In the genomic region with DNA sequence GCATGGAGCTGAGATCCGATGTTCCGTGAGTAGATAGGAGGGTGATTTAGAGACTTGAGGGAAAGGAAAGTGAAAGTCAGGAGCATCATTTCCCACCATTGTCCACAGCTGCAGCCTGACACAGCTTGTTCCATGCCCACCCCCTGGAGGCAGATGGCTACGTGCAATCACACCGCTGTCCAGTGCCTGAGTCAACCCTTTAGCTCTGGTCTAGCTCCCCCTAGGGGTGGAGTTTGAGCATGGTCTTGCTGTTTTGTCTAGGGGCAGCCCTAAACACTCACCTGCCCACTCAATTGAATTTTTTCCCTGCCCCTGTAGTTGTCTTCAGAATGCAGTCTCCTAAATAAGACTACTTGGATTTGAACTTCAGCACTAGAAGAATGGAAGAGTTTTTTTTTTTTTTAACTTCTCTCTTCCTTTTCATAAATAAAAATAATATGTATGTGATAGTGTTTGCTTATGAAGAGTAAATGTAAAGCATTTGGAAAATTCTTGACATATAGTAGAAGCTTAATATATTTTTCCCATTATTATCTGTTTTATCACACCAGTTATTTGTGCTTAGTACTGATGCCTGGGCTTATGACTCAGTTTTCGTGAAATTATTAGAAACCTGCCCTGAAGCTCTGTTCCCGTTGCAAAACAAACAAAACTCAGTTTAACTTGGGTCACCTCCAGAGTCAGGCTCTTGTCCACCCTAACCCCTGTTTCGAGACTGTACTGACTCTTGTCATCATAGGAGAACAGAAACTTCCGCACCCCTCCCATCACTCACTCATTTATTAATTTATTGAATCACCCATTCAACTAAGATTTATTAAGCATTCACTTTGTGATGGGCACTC, we compare ENCODE assay signal across 8 cellular contexts.
DNase-seq lines count a peak whose midpoint lies in the region; ATAC-seq, FAIRE-seq and TF ChIP-seq lines count a peak whose summit lies in the region.

No MANE protein-coding gene starts in this region.

- TF ChIP-seq CTCF in Caco-2 (IDR thresholded peaks at IDR 0.05; ENCODE audit: insufficient read depth in 1 of 2, low read depth in 1 of 2, low read length in 1 of 2, severe bottlenecking in 1 of 2, unreplicated experiment in 1 of 2) (peak; percentile 94 to 96), right atrium auricular region (IDR thresholded peaks at IDR 0.05) (peak; percentile 71 to 86)
- TF ChIP-seq CTCF in CD4-positive, alpha-beta T cell (IDR thresholded peaks at IDR 0.05): no peak

- H3K27ac Mint-ChIP-seq in Caco-2 (ENCODE audit: unreplicated experiment): no peak overlapping the region
- no peak overlapping the region for H3K27ac Mint-ChIP-seq in activated naive CD8-positive, alpha-beta T cell treated with anti-CD3 and anti-CD28 coated beads for 36 hours
- H3K27ac Mint-ChIP-seq in CD4-positive, alpha-beta T cell: no peak overlapping the region

- H3K4me1 ChIP-seq in Caco-2: no peaks in the 10 kb centered on the region
- H3K4me1 ChIP-seq in right atrium auricular region: peaks cover 0 to 12% of the 10 kb centered on the region in 2 donors
- no peaks in the 10 kb centered on the region for H3K4me1 ChIP-seq in small intestine (ENCODE audit: control insufficient read depth in 2 of 2, insufficient read depth in 1 of 2, low read depth in 1 of 2, low read length in 1 of 2)

- H3K36me3 ChIP-seq in Caco-2 (ENCODE audit: control insufficient read depth, insufficient read depth, low read length) (no peaks in the 10 kb centered on the region), right atrium auricular region (no peaks in the 10 kb centered on the region), small intestine (ENCODE audit: control insufficient read depth in 2 of 2, insufficient read depth in 2 of 2, low read length in 2 of 2) (no peaks in the 10 kb centered on the region)

- DNase-seq in Caco-2: peak; percentile 87 to 92
- peak; percentile 50 for DNase-seq in NCI-H510A treated with DMSO at 0.1 percent for 48 hours (lab: John Stamatoyannopoulos, UW)
- peak; percentile 17 for DNase-seq in activated naive CD8-positive, alpha-beta T cell treated with anti-CD3 and anti-CD28 coated beads for 36 hours
- peak; percentile 86 for DNase-seq in right atrium auricular region (ENCODE audit: low spot score)
- DNase-seq in small intestine: peak; percentile 72
- no peak for DNase-seq in CD4-positive, alpha-beta T cell

- H3K9me3 Mint-ChIP-seq in Caco-2 (ENCODE audit: unreplicated experiment): no peaks in the 10 kb centered on the region
- no peaks in the 10 kb centered on the region for H3K9me3 Mint-ChIP-seq in activated naive CD8-positive, alpha-beta T cell treated with anti-CD3 and anti-CD28 coated beads for 36 hours
- no peaks in the 10 kb centered on the region for H3K9me3 Mint-ChIP-seq in CD4-positive, alpha-beta T cell

- CTCF ChIA-PET in Caco-2 (lab: Charles Lee): interaction anchor here (0.6 to 1.8 kb wide), 22 partner anchors 11 to 1143 kb away, joined by 3 to 19 read pairs (median 4); no protein-coding TSS in a partner anchor
- CTCF ChIA-PET in CD4-positive, alpha-beta T cell (lab: Charles Lee): no interaction called here

- H3K27me3 ChIP-seq in Caco-2 (replicated peaks; ENCODE audit: control insufficient read depth, insufficient read depth, low read length): no peaks in the 10 kb centered on the region
- H3K27me3 ChIP-seq in right atrium auricular region: no peaks in the 10 kb centered on the region
- no peaks in the 10 kb centered on the region for H3K27me3 ChIP-seq in small intestine (ENCODE audit: control insufficient read depth in 2 of 2, insufficient read depth in 2 of 2, low read length in 2 of 2)
- H3K27me3 ChIP-seq in CD4-positive, alpha-beta T cell (ENCODE audit: control insufficient read depth, insufficient read depth, low read length): no peaks in the 10 kb centered on the region

- H3K4me3 ChIP-seq in Caco-2 (ENCODE audit: low read depth, low read length) (no peak overlapping the region), right atrium auricular region (no peak overlapping the region), small intestine (ENCODE audit: low read depth in 1 of 2, low read length in 2 of 2) (no peak overlapping the region)

- 33 to 55% (median 41%) methylated on average over 8 of the region's 8 CpGs for WGBS in small intestine, 3 donors

- H3K27me3 Mint-ChIP-seq in Caco-2 (ENCODE audit: insufficient read depth, unreplicated experiment): no peaks in the 10 kb centered on the region
- peaks cover 18% of the 10 kb centered on the region for H3K27me3 Mint-ChIP-seq in activated naive CD8-positive, alpha-beta T cell treated with anti-CD3 and anti-CD28 coated beads for 36 hours
- H3K27me3 Mint-ChIP-seq in CD4-positive, alpha-beta T cell: peaks cover 4% of the 10 kb centered on the region

- no peak for FAIRE-seq in small intestine (lab: Jason Lieb, UNC)

- H3K9me3 ChIP-seq in Caco-2 (no peaks in the 10 kb centered on the region), right atrium auricular region (no peaks in the 10 kb centered on the region), small intestine (ENCODE audit: control insufficient read depth, low read depth) (no peaks in the 10 kb centered on the region)
- H3K9me3 ChIP-seq in CD4-positive, alpha-beta T cell (ENCODE audit: control insufficient read depth, low read length): no peaks in the 10 kb centered on the region

- H3K27ac ChIP-seq in right atrium auricular region (no peak overlapping the region), small intestine (ENCODE audit: low read depth in 1 of 2, low read length in 1 of 2) (no peak overlapping the region)
- no peak overlapping the region for H3K27ac ChIP-seq in CD4-positive, alpha-beta T cell (ENCODE audit: low read depth, low read length)

- BruUV-seq in Caco-2 (replicated peaks; lab: Mats Ljungman, UMichigan): no TSS peak

- no peaks in the 10 kb centered on the region for H3K4me1 Mint-ChIP-seq in Caco-2 (ENCODE audit: low read depth, unreplicated experiment)
- H3K4me1 Mint-ChIP-seq in activated naive CD8-positive, alpha-beta T cell treated with anti-CD3 and anti-CD28 coated beads for 36 hours: peaks cover 1% of the 10 kb centered on the region
- no peaks in the 10 kb centered on the region for H3K4me1 Mint-ChIP-seq in CD4-positive, alpha-beta T cell (ENCODE audit: low read depth)

- intact Hi-C loops in Caco-2 (cut with micrococcal nuclease; ENCODE audit: unreplicated experiment): loop anchor here (1.0 to 5.0 kb wide), 4 partner anchors 197 to 762 kb away; no protein-coding TSS in a partner anchor
- intact Hi-C loops in CD4-positive, alpha-beta T cell (cut with DNase I, micrococcal nuclease): no loop called here

- ATAC-seq in GM19023 (IDR thresholded peaks at IDR 0.05; ENCODE audit: unreplicated experiment) (peak; percentile 86), HG03175 (IDR thresholded peaks at IDR 0.05; ENCODE audit: unreplicated experiment) (peak; percentile 93)
- ATAC-seq in CD4-positive, alpha-beta T cell (ENCODE audit: poor library complexity): no peak

- no peaks in the 10 kb centered on the region for H3K36me3 Mint-ChIP-seq in Caco-2 (ENCODE audit: insufficient read depth, unreplicated experiment)
- H3K36me3 Mint-ChIP-seq in activated naive CD8-positive, alpha-beta T cell treated with anti-CD3 and anti-CD28 coated beads for 36 hours: no peaks in the 10 kb centered on the region
- no peaks in the 10 kb centered on the region for H3K36me3 Mint-ChIP-seq in CD4-positive, alpha-beta T cell (ENCODE audit: low read depth)

- POLR2A ChIA-PET in Caco-2 (lab: Charles Lee): no interaction called here
- POLR2A ChIA-PET in CD4-positive, alpha-beta T cell (lab: Charles Lee): no interaction called here

- no peak overlapping the region for H3K4me3 Mint-ChIP-seq in Caco-2 (ENCODE audit: unreplicated experiment)
- H3K4me3 Mint-ChIP-seq in activated naive CD8-positive, alpha-beta T cell treated with anti-CD3 and anti-CD28 coated beads for 36 hours: no peak overlapping the region
- H3K4me3 Mint-ChIP-seq in CD4-positive, alpha-beta T cell: no peak overlapping the region

Comparison
In these comparisons a context has a peak if more than half of its experiments do, and no peak if none do; other contexts are left out.
1. DNase-seq: peak in Caco-2 (2 of 2), NCI-H510A treated with DMSO at 0.1 percent for 48 hours (single experiment), activated naive CD8-positive, alpha-beta T cell treated with anti-CD3 and anti-CD28 coated beads for 36 hours (single experiment), right atrium auricular region (single experiment) and small intestine (single experiment); none in CD4-positive, alpha-beta T cell (0 of 10).